23 cellular contexts compared by ENCODE assay signal in genomic region chr17:55740515-55741352, GRCh38. TPM values are rescaled to one million over a fixed set of nuclear protein-coding genes. Genes with fewer than 3 reads are reported as not detected.
"Had no signal": no experiment of that assay in that cellular context is flagged by ENCODE, and none has a peak within 500 bp of the region (broad histone marks: within the 10 kb centered on the region; RNA-seq: fewer than 3 reads in every experiment).

No MANE protein-coding gene starts in this region.

- H3K36me3 ChIP-seq: colonic mucosa, neutrophil, right atrium auricular region, stomach, thoracic aorta, transverse colon had no signal

- H3K27ac ChIP-seq: colonic mucosa, foreskin keratinocyte, hepatocyte, neutrophil, right atrium auricular region, stomach, thoracic aorta, transverse colon had no signal

- H3K9me3 ChIP-seq: colonic mucosa, neutrophil, right atrium auricular region, stomach, thoracic aorta, transverse colon had no signal

- H3K27ac Mint-ChIP-seq: endodermal cell, nephron progenitor cell had no signal

- H3K4me3 Mint-ChIP-seq: endodermal cell, naive B cell, nephron progenitor cell had no signal

- H3K79me2 ChIP-seq: hepatocyte had no signal

- H3K4me1 Mint-ChIP-seq: endodermal cell had no signal

- H3K4me1 ChIP-seq: colonic mucosa, right atrium auricular region, stomach, transverse colon had no signal

- H3K27me3 ChIP-seq: colonic mucosa, foreskin keratinocyte, hepatocyte, neutrophil, right atrium auricular region, stomach, transverse colon had no signal

- FAIRE-seq: endothelial cell of umbilical vein, kidney, small intestine had no signal

- ATAC-seq: foreskin keratinocyte, left colon had no signal

- H2AFZ ChIP-seq: hepatocyte had no signal

- H3K4me3 ChIP-seq: colonic mucosa, hepatocyte, right atrium auricular region, stomach, thoracic aorta, transverse colon had no signal

- DNase-seq: colonic mucosa; effector CD4-positive, alpha-beta T cell; endodermal cell; erythroblast; foreskin keratinocyte; head of caudate nucleus; kidney; left colon; mesendoderm; naive B cell; nephron progenitor cell; posterior cingulate gyrus; small intestine; stimulated activated CD4-positive, alpha-beta T cell treated with anti-CD3 and anti-CD28 coated beads, Interleukin-12 subunit alpha, Interleukin-12 subunit beta, amount 100 ng/mL, for 4 hours; stimulated activated naive CD4-positive, alpha-beta T cell; stomach; substantia nigra; transverse colon had no signal

- H3K9me3 Mint-ChIP-seq: endodermal cell, naive B cell, nephron progenitor cell had no signal

- H3K36me3 Mint-ChIP-seq: naive B cell had no signal

- H3K4me2 ChIP-seq: hepatocyte had no signal

RNA-seq across cellular contexts. Expression of gene TMEM100, which starts 18.1 kb away (rescaled TPM):
- total RNA-seq: endothelial cell of umbilical vein had no signal
- polyA plus RNA-seq: endothelial cell of umbilical vein had no signal
